In the genomic region with DNA sequence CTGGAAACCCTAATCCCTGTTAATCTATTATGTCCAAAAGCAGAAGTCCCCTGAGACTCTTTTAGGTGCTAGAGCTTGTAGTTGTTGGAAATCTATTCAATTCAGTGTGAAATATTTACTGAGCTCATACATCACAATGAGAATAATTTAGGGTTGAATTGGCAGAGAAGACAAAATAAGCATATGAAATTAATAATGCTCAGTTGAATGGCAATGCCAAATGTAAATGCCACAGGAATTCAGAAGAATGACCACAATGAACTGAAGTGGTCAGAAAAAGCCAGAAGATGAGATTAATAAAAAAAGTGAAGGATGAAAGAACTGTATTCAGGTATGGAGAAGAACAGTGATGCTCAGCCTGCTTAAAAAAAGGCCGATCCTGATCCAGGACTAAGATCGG, we compare ENCODE assay signal across 19 cellular contexts.
"Had no signal": no experiment of that assay in that cellular context is flagged by ENCODE, and none has a peak within 500 bp of the region (broad histone marks: within the 10 kb centered on the region; RNA-seq: fewer than 3 reads in every experiment).

No MANE protein-coding gene starts in this region.

- H3K27me3 ChIP-seq: MG63, SJSA1 had no signal

- H3K4me1 ChIP-seq: SJSA1 had no signal

- H3K4me3 ChIP-seq: MG63, SJSA1, SK-N-MC had no signal

- DNase-seq: MG63, NCI-H1092, NCI-H1436, NCI-H187, NCI-H2029, NCI-H2081 treated with DMSO at 0.1 percent for 48 hours, NCI-H2171, NCI-H226, NCI-H446, NCI-H510A, NCI-H524 treated with DMSO at 0.1 percent for 48 hours, NCI-H69, NCI-H774, Right ventricle myocardium superior, RPMI8226, SIG-M5, T-helper 1 cell had no signal

- H3K9me3 ChIP-seq: MG63, SJSA1 had no signal

- H3K36me3 ChIP-seq: MG63, SJSA1 had no signal
